In genomic region chr2:189439342-189439741, GRCh38 we compare ENCODE assay signal across 1 cellular context.
TF ChIP-seq lines count a peak whose summit lies in the region.

No MANE protein-coding gene starts in this region.

TF ChIP-seq in HepG2, 621 proteins besides CTCF, POLR2A, EP300 and RAD21 (continued from another document):
- no peak for TF ChIP-seq NFAT5 (CRISPR knock-in tag; IDR thresholded peaks at IDR 0.05)
- no peak for TF ChIP-seq AGO2 (optimal IDR thresholded peaks at IDR 0.05; ENCODE audit: low read depth, low read length)
- no peak for TF ChIP-seq MIER2 (CRISPR knock-in tag; IDR thresholded peaks at IDR 0.05)
- peak; percentile 51 to 58 for TF ChIP-seq MAFK (conservative IDR thresholded peaks at IDR 0.05 in 1 of 2, IDR thresholded peaks at IDR 0.05 in 1 of 2; ENCODE audit: low read length in 2 of 2)
- TF ChIP-seq ZNF674 (CRISPR knock-in tag; IDR thresholded peaks at IDR 0.05; ENCODE audit: low read depth) = no peak
